Comparison of ENCODE assay signal across 29 cellular contexts in genomic region chr20:37235065-37235464, GRCh38. TPM values are rescaled to one million over a fixed set of nuclear protein-coding genes. Genes with fewer than 3 reads are reported as not detected.
DNase-seq lines count a peak whose midpoint lies in the region; ATAC-seq, FAIRE-seq and TF ChIP-seq lines count a peak whose summit lies in the region.
"Had no signal": no experiment of that assay in that cellular context is flagged by ENCODE, and none has a peak within 500 bp of the region (broad histone marks: within the 10 kb centered on the region; RNA-seq: fewer than 3 reads in every experiment).

No MANE protein-coding gene starts in this region.

- POLR2A ChIA-PET in WTC11 (lab: Charles Lee), result no interaction called here

- CTCF ChIA-PET in WTC11 (lab: Charles Lee), result interaction anchor here (3.6 kb wide), 1 partner anchor 43 kb away, joined by 9 read pairs; no protein-coding TSS in a partner anchor

- TF ChIP-seq CTCF in WTC11 (IDR thresholded peaks at IDR 0.05) (no peak), nephron progenitor cell (IDR thresholded peaks at IDR 0.05) (no peak)

- H3K4me1 Mint-ChIP-seq in WTC11 (peaks cover 15% of the 10 kb centered on the region), nephron progenitor cell (peaks cover 8% of the 10 kb centered on the region)
- H3K4me1 Mint-ChIP-seq: IgD-negative memory B cell; stimulated activated naive B cell treated with anti-CD40 and anti-IgM and Interleukin-4, amounts not matched to agents 10 μg/mL and 1 μg/mL and 100 μg/mL, for 72 hours had no signal

- H3K36me3 Mint-ChIP-seq in WTC11, result peaks cover 90% of the 10 kb centered on the region
- peaks cover 84% of the 10 kb centered on the region for H3K36me3 Mint-ChIP-seq in nephron progenitor cell (ENCODE audit: low read depth)

- ATAC-seq in WTC11 (no peak), GM21737 (IDR thresholded peaks at IDR 0.05; ENCODE audit: unreplicated experiment) (no peak), HG03108 (IDR thresholded peaks at IDR 0.05; ENCODE audit: unreplicated experiment) (no peak)
- ATAC-seq: activated CD4-positive, CD25-positive, alpha-beta regulatory T cell treated with anti-CD3 and anti-CD28 coated beads, Interleukin-2, amount 50 U/mL, for 24 hours; stimulated activated naive B cell treated with anti-CD40 and anti-IgM and Interleukin-4, amounts not matched to agents 10 μg/mL and 1 μg/mL and 100 μg/mL, for 72 hours had no signal

- 0 out of 2 replicates have a peak overlapping the region, but pooled peaks have one; percentile 23 for H3K27ac Mint-ChIP-seq in WTC11
- peak overlapping the region; percentile 17 for H3K27ac Mint-ChIP-seq in nephron progenitor cell
- H3K27ac Mint-ChIP-seq: IgD-negative memory B cell; stimulated activated naive B cell treated with anti-CD40 and anti-IgM and Interleukin-4, amounts not matched to agents 10 μg/mL and 1 μg/mL and 100 μg/mL, for 72 hours had no signal

- no peak for TF ChIP-seq POLR2A in GM12891 (IDR thresholded peaks at IDR 0.05; ENCODE audit: low read depth, low read length)

- no peak for FAIRE-seq in GM12891 (lab: Jason Lieb, UNC)

- H3K4me3 Mint-ChIP-seq in WTC11 (no peak overlapping the region), nephron progenitor cell (no peak overlapping the region)
- H3K4me3 Mint-ChIP-seq: CD4-positive, alpha-beta memory T cell; IgD-negative memory B cell; stimulated activated naive B cell treated with anti-CD40 and anti-IgM and Interleukin-4, amounts not matched to agents 10 μg/mL and 1 μg/mL and 100 μg/mL, for 72 hours had no signal

- H3K27me3 Mint-ChIP-seq in WTC11 (ENCODE audit: low read depth), result no peaks in the 10 kb centered on the region
- H3K27me3 Mint-ChIP-seq in nephron progenitor cell (ENCODE audit: low read depth, poor library complexity), result no peaks in the 10 kb centered on the region
- H3K27me3 Mint-ChIP-seq: CD4-positive, alpha-beta memory T cell; IgD-negative memory B cell; stimulated activated naive B cell treated with anti-CD40 and anti-IgM and Interleukin-4, amounts not matched to agents 10 μg/mL and 1 μg/mL and 100 μg/mL, for 72 hours had no signal

- H3K9me3 Mint-ChIP-seq in WTC11 (no peaks in the 10 kb centered on the region), nephron progenitor cell (no peaks in the 10 kb centered on the region)
- H3K9me3 Mint-ChIP-seq: CD4-positive, alpha-beta memory T cell; IgD-negative memory B cell; stimulated activated naive B cell treated with anti-CD40 and anti-IgM and Interleukin-4, amounts not matched to agents 10 μg/mL and 1 μg/mL and 100 μg/mL, for 72 hours had no signal

- DNase-seq in NCI-H1417 treated with DMSO at 0.1 percent for 48 hours (lab: John Stamatoyannopoulos, UW) (peak; percentile 37), NCI-H69 (lab: John Stamatoyannopoulos, UW) (peak; percentile 65), WTC11 (ENCODE audit: low spot score) (no peak), nephron progenitor cell (no peak), GM12891 (ENCODE audit: insufficient read length, low spot score) (no peak)
- DNase-seq: activated CD8-positive, alpha-beta memory T cell treated with anti-CD3 and anti-CD28 coated beads for 24 hours; activated naive CD4-positive, alpha-beta T cell treated with Interleukin-2 at 50 U/mL for 16 hours; activated T-cell treated with anti-CD3 and anti-CD28 coated beads, Interleukin-2, amount 50 U/mL, for 48 hours; amniotic stem cell; CD4-positive, alpha-beta memory T cell; DMS153; GDM1; MG63; NCI-H1930; NCI-H345; stimulated activated CD4-positive, alpha-beta T cell treated with anti-CD3 and anti-CD28 coated beads, Interleukin-1b, Interleukin-23, amount 100 ng/mL, for 48 hours; stimulated activated naive B cell treated with anti-CD40 and anti-IgM and Interleukin-4, amounts not matched to agents 10 μg/mL and 1 μg/mL and 100 μg/mL, for 72 hours had no signal

TF ChIP-seq in WTC11, 78 proteins besides CTCF, POLR2A, EP300 and RAD21:
- TF ChIP-seq OVOL2 (CRISPR knock-in tag; IDR thresholded peaks at IDR 0.05; ENCODE audit: borderline replicate concordance), result no peak

TF ChIP-seq in GM12891, 5 proteins besides CTCF, POLR2A, EP300 and RAD21:
- no peak for TF ChIP-seq POU2F2 (IDR thresholded peaks at IDR 0.05; ENCODE audit: low read depth, low read length)
- no peak for TF ChIP-seq SPI1 (IDR thresholded peaks at IDR 0.05; ENCODE audit: low read depth, low read length)
- no peak for TF ChIP-seq POLR2AphosphoS5 (IDR thresholded peaks at IDR 0.05; ENCODE audit: low read depth, low read length)
- TF ChIP-seq TAF1 (IDR thresholded peaks at IDR 0.05; ENCODE audit: low read depth, low read length), result no peak
- no peak for TF ChIP-seq PAX5 (IDR thresholded peaks at IDR 0.05; ENCODE audit: insufficient read depth, low read length, severe bottlenecking)

RNA-seq across cellular contexts. Expression of gene GHRH, which starts 26.5 kb away (rescaled TPM):
- 0.74 TPM in 1 of 3 replicates, not detected in the others for total RNA-seq in WTC11 (2021)
- not detected for polyA plus RNA-seq in GM12891 (2012; ENCODE audit: low read depth, missing spikeins)
- total RNA-seq: CD4-positive, alpha-beta memory T cell; H4; left lobe of liver; mononuclear cell; Peyer's patch; prostate gland; T-helper 2 cell treated with Interferon-gamma antibody and Interleukin-4, amounts not matched to agents 100 ng/mL and 5 ng/mL, for 36 hours; temporal lobe; vagina had no signal
- polyA plus RNA-seq: CD4-positive, alpha-beta memory T cell; IgD-negative memory B cell had no signal

RNA-seq across cellular contexts. Expression of gene MANBAL, which starts 54.4 kb away (rescaled TPM):
- 41.7 to 48.6 TPM (median 48.5 TPM) in 3 replicates for total RNA-seq in WTC11 (2021)
- 17.5 TPM for polyA plus RNA-seq in GM12891 (2012; ENCODE audit: low read depth, missing spikeins)

RNA-seq across cellular contexts. Expression of gene MROH8, which starts 55.7 kb away (rescaled TPM):
- total RNA-seq in WTC11 (2021), result 0.50 to 0.92 TPM (median 0.89 TPM) in 3 replicates
- polyA plus RNA-seq in GM12891 (2012; ENCODE audit: low read depth, missing spikeins), result 1.6 TPM

RNA-seq across cellular contexts. Expression of gene RPN2, which starts 55.9 kb away (rescaled TPM):
- 205 to 233 TPM (median 227 TPM) in 3 replicates for total RNA-seq in WTC11 (2021)
- 106 TPM for polyA plus RNA-seq in GM12891 (2012; ENCODE audit: low read depth, missing spikeins)

Comparison
In these comparisons a context has a peak if more than half of its experiments do, and no peak if none do; other contexts are left out.
1. DNase-seq: peak in NCI-H1417 treated with DMSO at 0.1 percent for 48 hours (single experiment) and NCI-H69 (single experiment); none in WTC11 (single experiment), nephron progenitor cell (single experiment) and GM12891 (single experiment).